In the genomic region with DNA sequence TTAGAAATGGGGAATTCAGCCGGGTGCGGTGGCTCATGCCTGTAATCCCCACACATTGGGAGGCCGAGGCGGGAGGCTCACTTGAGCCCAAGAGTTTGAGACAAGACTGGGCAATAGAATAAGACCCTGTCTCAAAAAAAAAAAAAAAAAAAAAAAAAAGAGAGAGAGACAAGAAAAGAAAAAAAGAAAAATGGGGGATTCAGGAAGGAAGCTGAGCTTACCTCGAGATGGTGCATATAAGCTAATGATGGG, we compare ENCODE assay signal across 14 cellular contexts. TPM values are rescaled to one million over a fixed set of nuclear protein-coding genes. Genes with fewer than 3 reads are reported as not detected.
DNase-seq lines count a peak whose midpoint lies in the region; ATAC-seq and TF ChIP-seq lines count a peak whose summit lies in the region.
"Had no signal": no experiment of that assay in that cellular context is flagged by ENCODE, and none has a peak within 500 bp of the region (broad histone marks: within the 10 kb centered on the region; RNA-seq: fewer than 3 reads in every experiment).

No MANE protein-coding gene starts in this region.

- H3K36me3 ChIP-seq in RWPE2 (ENCODE audit: low read depth), result no peaks in the 10 kb centered on the region
- H3K36me3 ChIP-seq in rectal smooth muscle tissue (ENCODE audit: control insufficient read depth, insufficient read depth, low read length), result no peaks in the 10 kb centered on the region
- H3K36me3 ChIP-seq in osteoblast (ENCODE audit: insufficient read depth, low read length), result no peaks in the 10 kb centered on the region
- H3K36me3 ChIP-seq: sigmoid colon had no signal

- peak overlapping the region; percentile 29 for H3K4me3 ChIP-seq in RWPE2 (ENCODE audit: severe bottlenecking)
- H3K4me3 ChIP-seq in rectal smooth muscle tissue (ENCODE audit: low read length), result peak overlapping the region; percentile 25
- H3K4me3 ChIP-seq in osteoblast (ENCODE audit: insufficient read depth, low read length), result no peak overlapping the region
- H3K4me3 ChIP-seq: sigmoid colon had no signal

- no peak for DNase-seq in activated T-cell treated with anti-CD3 and anti-CD28 coated beads, Interleukin-2, amount 50 U/mL, for 72 hours
- DNase-seq in activated T-cell treated with anti-CD3 and anti-CD28 coated beads for 4 hours (no peak), RWPE2 (ENCODE audit: low spot score) (no peak), putamen (ENCODE audit: low spot score) (no peak), osteoblast (ENCODE audit: insufficient read length, low spot score, missing footprints) (no peak)
- DNase-seq in central memory CD8-positive, alpha-beta T cell (ENCODE audit: low spot score in 2 of 2), result no peak
- DNase-seq: EL, hypothalamus, NCI-H1694 treated with DMSO at 0.1 percent for 48 hours, NCI-H446 treated with DMSO at 0.1 percent for 48 hours, sigmoid colon had no signal

- H3K36me3 Mint-ChIP-seq in activated T-cell treated with anti-CD3 and anti-CD28 coated beads, Interleukin-2, amount 50 U/mL, for 72 hours (ENCODE audit: insufficient read depth in 2 of 2), result peaks cover 0 to 4% of the 10 kb centered on the region in 2 donors
- H3K36me3 Mint-ChIP-seq in central memory CD8-positive, alpha-beta T cell (ENCODE audit: insufficient read depth), result peaks cover 10% of the 10 kb centered on the region
- H3K36me3 Mint-ChIP-seq: mesothelial cell of epicardium had no signal

- H3K27ac ChIP-seq in RWPE2 (ENCODE audit: poor library complexity, severe bottlenecking), result peak overlapping the region; percentile 72
- no peak overlapping the region for H3K27ac ChIP-seq in rectal smooth muscle tissue (ENCODE audit: low read depth, low read length)
- no peak overlapping the region for H3K27ac ChIP-seq in osteoblast (ENCODE audit: low read depth, low read length)
- H3K27ac ChIP-seq: sigmoid colon had no signal

- no peaks in the 10 kb centered on the region for H3K79me2 ChIP-seq in osteoblast (ENCODE audit: insufficient read depth, low read length)

- no peak for TF ChIP-seq CTCF in RWPE2 (IDR thresholded peaks at IDR 0.05; ENCODE audit: poor library complexity, severe bottlenecking)
- TF ChIP-seq CTCF in osteoblast (IDR thresholded peaks at IDR 0.05; ENCODE audit: extremely low read depth, low read depth, low read length), result no peak

- H3K27me3 Mint-ChIP-seq in activated T-cell treated with anti-CD3 and anti-CD28 coated beads, Interleukin-2, amount 50 U/mL, for 72 hours (ENCODE audit: low read depth), result no peaks in the 10 kb centered on the region
- no peaks in the 10 kb centered on the region for H3K27me3 Mint-ChIP-seq in central memory CD8-positive, alpha-beta T cell

- no peaks in the 10 kb centered on the region for H3K9me3 Mint-ChIP-seq in activated T-cell treated with anti-CD3 and anti-CD28 coated beads, Interleukin-2, amount 50 U/mL, for 72 hours
- no peaks in the 10 kb centered on the region for H3K9me3 Mint-ChIP-seq in central memory CD8-positive, alpha-beta T cell

- H2AFZ ChIP-seq in osteoblast (ENCODE audit: low read length), result no peak overlapping the region

- no peak for ATAC-seq in activated T-cell treated with anti-CD3 and anti-CD28 coated beads, Interleukin-2, amount 50 U/mL, for 72 hours (replicated peaks in 1 of 2)
- ATAC-seq in RWPE2 (ENCODE audit: low read depth) (no peak), GM19328 (IDR thresholded peaks at IDR 0.05; ENCODE audit: unreplicated experiment) (no peak)
- ATAC-seq in central memory CD8-positive, alpha-beta T cell (replicated peaks; ENCODE audit: extremely low read depth, poor library complexity, severe bottlenecking), result no peak

- no peak overlapping the region for H3K4me2 ChIP-seq in osteoblast (ENCODE audit: insufficient read depth, low read length)

- H3K27ac Mint-ChIP-seq in activated T-cell treated with anti-CD3 and anti-CD28 coated beads, Interleukin-2, amount 50 U/mL, for 72 hours, result peak overlapping the region; percentile 87
- peak overlapping the region; percentile 96 for H3K27ac Mint-ChIP-seq in central memory CD8-positive, alpha-beta T cell (ENCODE audit: low read depth)
- H3K27ac Mint-ChIP-seq: mesothelial cell of epicardium had no signal

- no peaks in the 10 kb centered on the region for H3K27me3 ChIP-seq in RWPE2 (ENCODE audit: insufficient read depth, poor library complexity, severe bottlenecking)
- H3K27me3 ChIP-seq in rectal smooth muscle tissue (ENCODE audit: control insufficient read depth, insufficient read depth, low read length), result no peaks in the 10 kb centered on the region
- no peaks in the 10 kb centered on the region for H3K27me3 ChIP-seq in osteoblast (ENCODE audit: insufficient read depth, low read length)
- H3K27me3 ChIP-seq: sigmoid colon had no signal

- H4K20me1 ChIP-seq in osteoblast (ENCODE audit: insufficient read depth, low read length), result no peaks in the 10 kb centered on the region

- H3K9me3 ChIP-seq in RWPE2 (ENCODE audit: severe bottlenecking) (no peaks in the 10 kb centered on the region), osteoblast (ENCODE audit: low read depth, low read length) (no peaks in the 10 kb centered on the region)
- H3K9me3 ChIP-seq: sigmoid colon had no signal

- H3K4me1 Mint-ChIP-seq in activated T-cell treated with anti-CD3 and anti-CD28 coated beads, Interleukin-2, amount 50 U/mL, for 72 hours (ENCODE audit: low read depth), result peaks cover 33% of the 10 kb centered on the region
- peaks cover 12% of the 10 kb centered on the region for H3K4me1 Mint-ChIP-seq in central memory CD8-positive, alpha-beta T cell

- no peaks in the 10 kb centered on the region for H3K4me1 ChIP-seq in RWPE2 (ENCODE audit: insufficient read depth, poor library complexity, severe bottlenecking)
- no peaks in the 10 kb centered on the region for H3K4me1 ChIP-seq in rectal smooth muscle tissue (ENCODE audit: control insufficient read depth, insufficient read depth, low read length)
- no peaks in the 10 kb centered on the region for H3K4me1 ChIP-seq in osteoblast (ENCODE audit: insufficient read depth, low read length)
- H3K4me1 ChIP-seq: sigmoid colon had no signal

- peak overlapping the region; percentile 83 to 85 for H3K4me3 Mint-ChIP-seq in activated T-cell treated with anti-CD3 and anti-CD28 coated beads, Interleukin-2, amount 50 U/mL, for 72 hours
- peak overlapping the region; percentile 72 for H3K4me3 Mint-ChIP-seq in central memory CD8-positive, alpha-beta T cell
- H3K4me3 Mint-ChIP-seq: mesothelial cell of epicardium had no signal

- no peak overlapping the region for H3K9ac ChIP-seq in rectal smooth muscle tissue (ENCODE audit: low read length)

RNA-seq across cellular contexts. Expression of a gene that starts 57.6 kb away (rescaled TPM):
- total RNA-seq in activated T-cell treated with anti-CD3 and anti-CD28 coated beads, Interleukin-2, amount 50 U/mL, for 72 hours, result 100 to 1,000 TPM in 1 of 2 donors, 10 to 100 TPM in 1; 89.1 to 103 TPM
- total RNA-seq in osteoblast, result 19.5 and 24.2 TPM in 2 replicates
